ENCODE assay signal across 8 cellular contexts in the genomic region with DNA sequence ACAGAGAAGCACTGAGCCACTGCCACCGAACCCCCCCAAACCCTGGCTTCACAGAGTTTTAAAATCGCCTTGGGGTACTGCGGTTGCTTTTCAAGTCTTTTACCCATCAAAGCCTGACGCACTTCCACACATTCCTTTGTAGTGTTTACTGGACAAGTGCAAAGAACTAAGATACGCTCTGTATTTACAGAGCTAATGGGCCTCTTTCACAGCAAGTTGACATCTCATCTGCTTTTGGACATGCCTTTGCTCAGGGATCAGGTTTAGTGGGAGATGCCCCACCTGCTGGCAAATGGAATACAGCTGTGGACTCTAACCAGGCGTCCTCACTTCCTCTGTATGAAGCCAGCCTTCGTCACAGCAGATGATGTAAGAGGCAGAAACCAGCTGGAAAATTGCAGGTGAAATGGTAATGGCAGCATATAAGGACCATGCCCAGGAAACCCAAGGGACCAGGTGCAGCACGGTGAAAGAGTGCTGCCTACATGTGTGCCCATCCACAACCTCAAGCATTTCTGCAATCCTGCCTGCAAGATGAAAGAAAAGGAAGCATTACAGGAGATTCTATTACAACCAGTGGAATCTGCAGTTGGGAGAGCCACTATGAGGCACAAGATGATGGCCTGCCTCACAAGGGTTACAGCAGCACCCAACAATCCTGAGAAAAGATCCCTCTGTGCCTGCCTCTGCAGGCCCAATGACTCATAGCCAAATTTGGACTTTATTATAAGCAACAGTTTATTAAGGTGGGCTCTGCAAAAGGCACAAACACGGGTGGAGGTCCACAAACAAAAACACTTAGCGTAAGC. TPM values are rescaled to one million over a fixed set of nuclear protein-coding genes. Genes with fewer than 3 reads are reported as not detected.
DNase-seq lines count a peak whose midpoint lies in the region; TF ChIP-seq lines count a peak whose summit lies in the region.

No MANE protein-coding gene starts in this region.

- in situ Hi-C loops in HAP-1 (cut with MboI; ENCODE audit: low sequenced_read_pairs): no loop called here

- peaks cover 30% of the 10 kb centered on the region for H3K4me1 ChIP-seq in HAP-1

- H3K36me3 ChIP-seq in HAP-1 (replicated peaks): peaks cover 11% of the 10 kb centered on the region

- DNase-seq in NCI-H1417 (lab: John Stamatoyannopoulos, UW): peak; percentile 27 to 90 (median 82)
- no peak for DNase-seq in NCI-H1417 treated with DMSO at 0.1 percent for 48 hours (lab: John Stamatoyannopoulos, UW)
- DNase-seq in RKO (ENCODE audit: low spot score): peak; percentile 31
- DNase-seq in endothelial cell (ENCODE audit: low spot score): no peak
- no peak for DNase-seq in progenitor cell of endocrine pancreas (ENCODE audit: low spot score, unreplicated experiment)
- DNase-seq in cerebellar nuclear complex (lab: John Stamatoyannopoulos, UW): no peak
- DNase-seq in HAP-1 (ENCODE audit: low spot score in 2 of 2): no peak
- no peak for DNase-seq in stimulated activated CD4-positive, alpha-beta T cell treated with anti-CD3 and anti-CD28 coated beads, Interleukin-4, amount 100 ng/mL, for 24 hours

- H3K27me3 Mint-ChIP-seq in endothelial cell (ENCODE audit: unreplicated experiment) (peaks cover 2% of the 10 kb centered on the region), progenitor cell of endocrine pancreas (no peaks in the 10 kb centered on the region)

- H3K9me3 Mint-ChIP-seq in endothelial cell (ENCODE audit: unreplicated experiment) (no peaks in the 10 kb centered on the region), progenitor cell of endocrine pancreas (ENCODE audit: low read depth) (no peaks in the 10 kb centered on the region)

- no peak overlapping the region for H3K4me3 ChIP-seq in HAP-1

- H3K9me3 ChIP-seq in HAP-1: no peaks in the 10 kb centered on the region

- TF ChIP-seq CTCF in endothelial cell (IDR thresholded peaks at IDR 0.05; ENCODE audit: unreplicated experiment) (no peak), progenitor cell of endocrine pancreas (IDR thresholded peaks at IDR 0.05; ENCODE audit: unreplicated experiment) (peak; percentile 25)

- no peaks in the 10 kb centered on the region for H3K27me3 ChIP-seq in HAP-1 (ENCODE audit: low read depth)

- H3K4me1 Mint-ChIP-seq in endothelial cell (ENCODE audit: unreplicated experiment) (peaks cover 60% of the 10 kb centered on the region), progenitor cell of endocrine pancreas (ENCODE audit: low read depth) (peaks cover 30% of the 10 kb centered on the region)

- peaks cover 19% of the 10 kb centered on the region for H3K36me3 Mint-ChIP-seq in endothelial cell (ENCODE audit: low read depth, unreplicated experiment)
- peaks cover 2% of the 10 kb centered on the region for H3K36me3 Mint-ChIP-seq in progenitor cell of endocrine pancreas (ENCODE audit: insufficient read depth)

- H3K27ac Mint-ChIP-seq in endothelial cell (ENCODE audit: unreplicated experiment): peak overlapping the region; percentile 31
- H3K27ac Mint-ChIP-seq in progenitor cell of endocrine pancreas: peak overlapping the region; percentile 94

- H3K4me3 Mint-ChIP-seq in endothelial cell (ENCODE audit: unreplicated experiment): no peak overlapping the region
- H3K4me3 Mint-ChIP-seq in progenitor cell of endocrine pancreas (ENCODE audit: low read depth): no peak overlapping the region

RNA-seq across cellular contexts. Expression of a gene that starts 34.7 kb away (rescaled TPM):
- 136 TPM for total RNA-seq in endothelial cell (ENCODE audit: unreplicated experiment)
- total RNA-seq in progenitor cell of endocrine pancreas: 144 and 148 TPM in 2 replicates

Comparison
In these comparisons a context has a peak if more than half of its experiments do, and no peak if none do; other contexts are left out.
1. DNase-seq: peak in NCI-H1417 (3 of 3) and RKO (single experiment); none in NCI-H1417 treated with DMSO at 0.1 percent for 48 hours (single experiment), endothelial cell (single experiment), progenitor cell of endocrine pancreas (single experiment), cerebellar nuclear complex (0 of 2), HAP-1 (0 of 2) and stimulated activated CD4-positive, alpha-beta T cell treated with anti-CD3 and anti-CD28 coated beads, Interleukin-4, amount 100 ng/mL, for 24 hours (single experiment).